ENCODE assay signal across 8 cellular contexts in the genomic region with DNA sequence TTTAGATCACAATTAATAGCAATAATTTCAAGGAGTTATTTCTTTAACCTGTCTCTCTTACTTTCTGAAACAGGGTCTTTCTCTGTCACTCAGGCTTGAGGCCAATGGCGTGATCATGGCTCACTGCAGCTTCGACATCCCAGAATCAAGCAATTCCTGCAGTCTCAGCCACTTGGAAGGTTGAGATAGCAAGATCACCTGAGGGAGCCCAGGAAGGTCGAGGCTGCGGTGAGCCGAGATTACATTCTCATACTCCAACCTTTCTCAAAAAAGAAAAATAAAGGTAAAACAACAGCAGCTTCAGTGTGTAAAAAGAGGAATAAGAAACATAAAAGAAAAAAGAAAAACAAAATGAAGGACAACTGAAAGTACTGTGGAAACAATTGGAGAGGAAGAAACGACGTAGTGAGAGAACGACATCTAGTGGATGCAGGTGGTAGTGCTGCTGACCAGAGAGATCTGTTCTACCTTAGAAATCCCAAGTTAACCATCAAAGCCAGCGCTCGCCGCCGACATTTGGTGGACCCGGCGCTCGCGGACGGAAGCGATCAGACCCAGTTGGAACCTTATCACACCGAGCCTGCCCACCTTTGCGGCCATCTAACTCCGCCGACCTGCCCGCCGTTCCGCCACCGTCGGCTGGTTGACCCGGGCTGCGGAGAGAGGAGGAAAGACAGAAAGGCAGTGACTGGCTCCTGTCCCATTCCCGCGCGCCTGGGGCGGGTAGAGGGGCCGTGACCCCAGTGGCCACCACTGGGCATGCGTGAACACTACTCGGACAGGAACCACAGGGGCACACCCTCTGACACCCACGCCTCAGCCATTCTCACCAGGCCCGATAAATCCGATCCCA.
DNase-seq lines count a peak whose midpoint lies in the region; ATAC-seq and TF ChIP-seq lines count a peak whose summit lies in the region.

No MANE protein-coding gene starts in this region.

- POLR2A ChIA-PET in PC-9 (lab: Charles Lee; ENCODE audit: unreplicated experiment) = interaction anchor here (0.6 kb wide), 1 partner anchor 10 kb away, joined by 17 read pairs; no protein-coding TSS in a partner anchor

- H3K36me3 ChIP-seq in PC-9 (ENCODE audit: low read depth) (no peaks in the 10 kb centered on the region), neural progenitor cell (no peaks in the 10 kb centered on the region)

- no peaks in the 10 kb centered on the region for H3K79me2 ChIP-seq in PC-9 (ENCODE audit: low read depth)
- no peaks in the 10 kb centered on the region for H3K79me2 ChIP-seq in neural progenitor cell (ENCODE audit: low read depth)

- ATAC-seq in GM21515 (IDR thresholded peaks at IDR 0.05; ENCODE audit: unreplicated experiment) = peak; percentile 79

- peaks cover 5% of the 10 kb centered on the region for H3K27me3 Mint-ChIP-seq in neural progenitor cell (ENCODE audit: insufficient read depth, low read depth)

- no peak overlapping the region for H3K27ac ChIP-seq in PC-9
- no peak overlapping the region for H3K27ac ChIP-seq in neural progenitor cell

- H3K36me3 Mint-ChIP-seq in neural progenitor cell = no peaks in the 10 kb centered on the region

- H3K27me3 ChIP-seq in PC-9 (ENCODE audit: insufficient read depth, low read depth) (no peaks in the 10 kb centered on the region), neural progenitor cell (no peaks in the 10 kb centered on the region)

- no peak overlapping the region for H3K9ac ChIP-seq in neural progenitor cell

- H3K4me2 ChIP-seq in PC-9 = peak overlapping the region; percentile 83
- peak overlapping the region; percentile 62 for H3K4me2 ChIP-seq in neural progenitor cell

- no TSS peak for BruUV-seq in PC-9 (replicated peaks; lab: Mats Ljungman, UMichigan)

- H3K9me2 ChIP-seq in PC-9 (ENCODE audit: insufficient read depth) = no peaks in the 10 kb centered on the region

- H3K4me3 ChIP-seq in PC-9 (peak overlapping the region; percentile 63; the same call in 1 of the 2 replicates), fibroblast of villous mesenchyme (ENCODE audit: low read depth, low read length) (peak overlapping the region; percentile 25), neural progenitor cell (peak overlapping the region; percentile 34)

- no peaks in the 10 kb centered on the region for H3K4me1 Mint-ChIP-seq in neural progenitor cell

- H2AFZ ChIP-seq in PC-9 (peak overlapping the region; percentile 87), neural progenitor cell (replicated peaks) (peak overlapping the region; percentile 86)

- no peak overlapping the region for H3K4me3 Mint-ChIP-seq in neural progenitor cell

- no peaks in the 10 kb centered on the region for H3K4me1 ChIP-seq in PC-9 (replicated peaks; ENCODE audit: insufficient read depth)
- H3K4me1 ChIP-seq in neural progenitor cell = no peaks in the 10 kb centered on the region

- H3K9me3 ChIP-seq in PC-9 (ENCODE audit: insufficient read depth, low read depth) (no peaks in the 10 kb centered on the region), neural progenitor cell (ENCODE audit: low read depth) (no peaks in the 10 kb centered on the region)

- CTCF ChIA-PET in PC-9 (lab: Charles Lee) = interaction anchor here (0.6 kb wide), 3 partner anchors 13 to 498 kb away, joined by 3 to 6 read pairs (median 3); no protein-coding TSS in a partner anchor

- H3K9me3 Mint-ChIP-seq in neural progenitor cell = peaks cover 59% of the 10 kb centered on the region

- peak; percentile 91 for TF ChIP-seq CTCF in PC-9 (conservative IDR thresholded peaks at IDR 0.05)
- TF ChIP-seq CTCF in fibroblast of villous mesenchyme (IDR thresholded peaks at IDR 0.05; ENCODE audit: insufficient read depth, low read depth, low read length) = peak; percentile 86
- TF ChIP-seq CTCF in neural progenitor cell (IDR thresholded peaks at IDR 0.05) = peak; percentile 80

- intact Hi-C loops in PC-9 (cut with micrococcal nuclease; ENCODE audit: unreplicated experiment) = loop anchor here (1.0 to 2.0 kb wide), 4 partner anchors 95 to 1462 kb away; no protein-coding TSS in a partner anchor

- no peak overlapping the region for H3K27ac Mint-ChIP-seq in neural progenitor cell

- DNase-seq in D341Med (ENCODE audit: low spot score) (peak; percentile 48), HuH-7.5 (ENCODE audit: low spot score) (peak; percentile 42), PC-9 (peak; percentile 64 to 73), activated T-helper 1 cell treated with Interleukin-2 at 50 U/mL for 16 hours (ENCODE audit: low read depth) (peak; percentile 24), fibroblast of villous mesenchyme (ENCODE audit: low read depth) (peak; percentile 51), neural progenitor cell (ENCODE audit: low spot score) (peak; percentile 65), superior temporal gyrus (ENCODE audit: extremely low spot score) (peak; percentile 90)

- H3F3A ChIP-seq in PC-9 (ENCODE audit: insufficient read depth, low read depth) (no peaks in the 10 kb centered on the region), neural progenitor cell (ENCODE audit: low read depth) (no peaks in the 10 kb centered on the region)

- H4K20me1 ChIP-seq in PC-9 (ENCODE audit: insufficient read depth) = no peaks in the 10 kb centered on the region
- no peaks in the 10 kb centered on the region for H4K20me1 ChIP-seq in neural progenitor cell (ENCODE audit: low read depth)

Comparison
In these comparisons a context has a peak if more than half of its experiments do, and no peak if none do; other contexts are left out.
1. DNase-seq: peak in every context shown above with its lines; median percentile 90 in superior temporal gyrus; 68 in PC-9; 65 in neural progenitor cell; 51 in fibroblast of villous mesenchyme; 48 in D341Med; 42 in HuH-7.5; 24 in activated T-helper 1 cell treated with Interleukin-2 at 50 U/mL for 16 hours.